ENCODE assay signal across 25 cellular contexts in the genomic region with DNA sequence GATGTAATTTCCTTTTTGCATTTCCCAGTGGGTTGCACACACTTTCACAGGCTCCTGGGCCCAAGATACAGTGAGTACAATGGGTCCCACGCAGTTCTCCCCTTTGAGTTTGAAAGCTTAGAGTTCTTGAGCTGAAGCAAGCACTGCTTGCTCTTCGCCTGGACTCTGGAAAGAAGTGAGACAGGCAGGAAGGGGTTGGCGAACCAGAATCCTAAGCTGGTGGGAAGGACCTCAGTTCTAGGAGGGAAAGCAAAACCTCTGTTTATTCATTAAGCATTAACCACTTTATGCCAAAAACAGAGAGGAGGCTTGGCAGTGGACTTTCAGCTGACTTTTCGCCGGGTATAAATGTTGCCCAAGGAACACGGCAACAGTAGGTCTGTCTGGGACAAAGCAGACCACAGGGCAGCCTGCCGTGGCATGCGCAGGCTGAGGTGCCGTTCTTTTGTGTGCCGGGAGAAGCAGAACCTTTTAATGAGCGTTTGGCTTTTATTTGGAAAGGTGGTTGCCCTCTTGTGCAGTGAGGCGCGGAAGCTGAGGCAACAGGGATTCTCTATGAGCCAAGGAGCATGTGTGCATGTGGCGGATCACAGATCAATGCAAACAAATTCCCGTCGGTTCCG.
DNase-seq lines count a peak whose midpoint lies in the region; ATAC-seq and TF ChIP-seq lines count a peak whose summit lies in the region.
"Had no signal": no experiment of that assay in that cellular context is flagged by ENCODE, and none has a peak within 500 bp of the region (broad histone marks: within the 10 kb centered on the region; RNA-seq: fewer than 3 reads in every experiment).

No MANE protein-coding gene starts in this region.

- ATAC-seq in HG03280 (IDR thresholded peaks at IDR 0.05; ENCODE audit: unreplicated experiment) (no peak), HG03045 (IDR thresholded peaks at IDR 0.05; ENCODE audit: unreplicated experiment) (no peak)
- ATAC-seq: activated CD8-positive, alpha-beta T cell treated with anti-CD3 and anti-CD28 coated beads, Interleukin-2, amount 10 ng/mL, durations not matched to agents 7 days and 5 days; esophagus mucosa; foreskin keratinocyte; natural killer cell treated with Interleukin-12 subunit alpha and Interleukin-12 subunit beta and Interleukin-15 and Interleukin-18, amount 100 ng/mL, for 72 hours; T-cell had no signal

- DNase-seq in G401 (ENCODE audit: low spot score): peak; percentile 59
- peak; percentile 63 for DNase-seq in astrocyte of the hippocampus (ENCODE audit: low read depth, low spot score)
- DNase-seq in midbrain (lab: John Stamatoyannopoulos, UW): peak; percentile 58
- no peak for DNase-seq in NCI-H1417 treated with DMSO at 0.1 percent for 48 hours (lab: John Stamatoyannopoulos, UW)
- DNase-seq in right atrium auricular region (ENCODE audit: low spot score): no peak
- DNase-seq: activated CD4-positive, alpha-beta T cell treated with anti-CD3 and anti-CD28 coated beads for 1 hour; activated CD8-positive, alpha-beta T cell treated with anti-CD3 and anti-CD28 coated beads, Interleukin-2, amount 10 ng/mL, durations not matched to agents 7 days and 5 days; activated gamma-delta T cell; activated T-cell treated with anti-CD3 and anti-CD28 coated beads for 4 hours; CD4-positive, CD25-positive, alpha-beta regulatory T cell; effector memory CD4-positive, alpha-beta T cell; foreskin keratinocyte; hippocampal formation; immature natural killer cell; KG1; posterior cingulate gyrus; SJCRH30; stomach; T-cell had no signal

- H3K27ac ChIP-seq in BLaER1: no peak overlapping the region
- H3K27ac ChIP-seq in right atrium auricular region: no peak overlapping the region
- H3K27ac ChIP-seq: foreskin keratinocyte, SJCRH30, stomach, tibial nerve had no signal

- in situ Hi-C loops in G401 (cut with HindIII; ENCODE audit: low sequenced_read_pairs): no loop called here

- H3K9me3 ChIP-seq in BLaER1 (no peaks in the 10 kb centered on the region), right atrium auricular region (no peaks in the 10 kb centered on the region)
- H3K9me3 ChIP-seq: SJCRH30, stomach, tibial nerve had no signal

- H3K4me1 ChIP-seq in BLaER1 (peaks cover 30% of the 10 kb centered on the region), right atrium auricular region (peaks cover 0 to 48% of the 10 kb centered on the region in 2 donors)
- H3K4me1 ChIP-seq: foreskin keratinocyte, SJCRH30, stomach had no signal

- no peaks in the 10 kb centered on the region for H3K36me3 ChIP-seq in BLaER1
- H3K36me3 ChIP-seq in right atrium auricular region: peaks cover 8% of the 10 kb centered on the region
- H3K36me3 ChIP-seq: SJCRH30 had no signal

- H4K20me1 ChIP-seq in BLaER1: no peaks in the 10 kb centered on the region

- H3K27me3 ChIP-seq in BLaER1: no peaks in the 10 kb centered on the region
- no peaks in the 10 kb centered on the region for H3K27me3 ChIP-seq in right atrium auricular region
- H3K27me3 ChIP-seq: foreskin keratinocyte, SJCRH30, stomach, tibial nerve had no signal

- no peak overlapping the region for H3K9ac ChIP-seq in BLaER1

- peak overlapping the region; percentile 53 for H3K4me2 ChIP-seq in BLaER1

- no peak overlapping the region for H3K4me3 ChIP-seq in BLaER1
- H3K4me3 ChIP-seq in right atrium auricular region: no peak overlapping the region
- H3K4me3 ChIP-seq: SJCRH30, stomach, tibial nerve had no signal

- TF ChIP-seq CTCF in right atrium auricular region (IDR thresholded peaks at IDR 0.05): no peak

Comparison
In these comparisons a context has a peak if more than half of its experiments do, and no peak if none do; other contexts are left out.
1. DNase-seq: peak in G401 (single experiment), astrocyte of the hippocampus (single experiment) and midbrain (single experiment); none in NCI-H1417 treated with DMSO at 0.1 percent for 48 hours (single experiment) and right atrium auricular region (single experiment).